In genomic region chr11:68032003-68032402, GRCh38 we compare ENCODE assay signal across 9 cellular contexts. TPM values are rescaled to one million over a fixed set of nuclear protein-coding genes. Genes with fewer than 3 reads are reported as not detected.
DNase-seq lines count a peak whose midpoint lies in the region; ATAC-seq and TF ChIP-seq lines count a peak whose summit lies in the region.
"Had no signal": no experiment of that assay in that cellular context is flagged by ENCODE, and none has a peak within 500 bp of the region (broad histone marks: within the 10 kb centered on the region; RNA-seq: fewer than 3 reads in every experiment).

No MANE protein-coding gene starts in this region.

- no peak for TF ChIP-seq POLR2A in adrenal gland (IDR thresholded peaks at IDR 0.05)
- no peak for TF ChIP-seq POLR2A in stomach (IDR thresholded peaks at IDR 0.05)

- peaks cover 4% of the 10 kb centered on the region for H3K36me3 Mint-ChIP-seq in CD4-positive, CD25-positive, alpha-beta regulatory T cell
- no peaks in the 10 kb centered on the region for H3K36me3 Mint-ChIP-seq in naive B cell

- H3K4me1 Mint-ChIP-seq in CD4-positive, CD25-positive, alpha-beta regulatory T cell = peaks cover 0 to 36% (median 12%) of the 10 kb centered on the region in 4 donors
- peaks cover 26 to 33% (median 32%) of the 10 kb centered on the region in 3 donors for H3K4me1 Mint-ChIP-seq in naive B cell

- WGBS in HUES64 = 96% methylated on average over 8 of the region's 9 CpGs
- WGBS in adrenal gland, 4 donors = 73 to 84% (median 81%) methylated on average over 8 to 9 of the region's 9 CpGs
- 61 to 86% (median 65%) methylated on average over 6 to 9 of the region's 9 CpGs for WGBS in stomach, 5 donors

- DNase-seq in CD4-positive, CD25-positive, alpha-beta regulatory T cell = no peak
- DNase-seq in adrenal gland (no peak), naive B cell (no peak), stomach (no peak), NCI-H2081 treated with DMSO at 0.1 percent for 48 hours (lab: John Stamatoyannopoulos, UW) (no peak), D341Med (ENCODE audit: low spot score) (no peak), NCI-H1105 treated with DMSO at 0.1 percent for 48 hours (lab: John Stamatoyannopoulos, UW) (no peak)
- DNase-seq: NCI-H1048 had no signal

- no peak overlapping the region for H3K9ac ChIP-seq in HUES64 (ENCODE audit: low read depth, low read length)

- H3K27ac Mint-ChIP-seq in CD4-positive, CD25-positive, alpha-beta regulatory T cell = peak overlapping the region; percentile 90 to 98 (median 95)
- no peak overlapping the region for H3K27ac Mint-ChIP-seq in naive B cell

- intact Hi-C loops in adrenal gland (cut with DNase I) = no loop called here
- intact Hi-C loops in stomach (cut with DNase I; ENCODE audit: low total_unique reads) = no loop called here

- H3K9me3 ChIP-seq in CD4-positive, CD25-positive, alpha-beta regulatory T cell (ENCODE audit: control insufficient read depth in 2 of 2, low read length in 2 of 2) = no peaks in the 10 kb centered on the region
- no peaks in the 10 kb centered on the region for H3K9me3 ChIP-seq in HUES64 (ENCODE audit: insufficient read depth, low read depth, low read length)
- no peaks in the 10 kb centered on the region for H3K9me3 ChIP-seq in adrenal gland (replicated peaks in 1 of 3)
- H3K9me3 ChIP-seq in stomach = no peaks in the 10 kb centered on the region

- peaks cover 32% of the 10 kb centered on the region for H3K4me1 ChIP-seq in CD4-positive, CD25-positive, alpha-beta regulatory T cell (ENCODE audit: control insufficient read depth, insufficient read depth, low read length, poor library complexity, severe bottlenecking)
- peaks cover 9% of the 10 kb centered on the region; the same call in 1 of the 2 replicates for H3K4me1 ChIP-seq in HUES64 (ENCODE audit: insufficient read depth, low read length)
- H3K4me1 ChIP-seq in adrenal gland (replicated peaks in 1 of 2) = peaks cover 49 to 68% of the 10 kb centered on the region in 2 donors
- H3K4me1 ChIP-seq in stomach = peaks cover 32 to 66% (median 51%) of the 10 kb centered on the region in 4 donors

- peaks cover 0 to 2% (median 0%) of the 10 kb centered on the region in 7 donors for H3K9me3 Mint-ChIP-seq in CD4-positive, CD25-positive, alpha-beta regulatory T cell
- H3K9me3 Mint-ChIP-seq in naive B cell = no peaks in the 10 kb centered on the region

- no peak overlapping the region for H3K4me3 ChIP-seq in CD4-positive, CD25-positive, alpha-beta regulatory T cell (ENCODE audit: low read depth, low read length)
- H3K4me3 ChIP-seq in HUES64 (ENCODE audit: low read length) (peak overlapping the region; percentile 85), adrenal gland (peak overlapping the region in 1 of 4 donors; percentile 85), stomach (peak overlapping the region in 1 of 4 donors; percentile 82)

- no peak overlapping the region for H3K27ac ChIP-seq in CD4-positive, CD25-positive, alpha-beta regulatory T cell (ENCODE audit: insufficient read depth, low read length, poor library complexity, severe bottlenecking)
- no peak overlapping the region for H3K27ac ChIP-seq in HUES64 (ENCODE audit: low read depth, low read length)
- H3K27ac ChIP-seq in adrenal gland = peak overlapping the region; percentile 78 to 98 (median 94)
- H3K27ac ChIP-seq in stomach = peak overlapping the region in 2 of 5 donors; percentile 90 to 92

- ATAC-seq in CD4-positive, CD25-positive, alpha-beta regulatory T cell (ENCODE audit: low read depth in 2 of 2) = no peak
- ATAC-seq in naive B cell (ENCODE audit: low read depth in 2 of 2) = no peak

- peak overlapping the region; percentile 95 to 99 (median 96) for H3K4me3 Mint-ChIP-seq in CD4-positive, CD25-positive, alpha-beta regulatory T cell
- H3K4me3 Mint-ChIP-seq in naive B cell = peak overlapping the region; percentile 66 to 100 (median 94)

- peaks cover 5% of the 10 kb centered on the region for H3K36me3 ChIP-seq in CD4-positive, CD25-positive, alpha-beta regulatory T cell (ENCODE audit: control insufficient read depth, insufficient read depth, low read length)
- H3K36me3 ChIP-seq in HUES64 (ENCODE audit: insufficient read depth, low read length) (peaks cover 29% of the 10 kb centered on the region), adrenal gland (replicated peaks in 1 of 2) (peaks cover 0 to 28% of the 10 kb centered on the region in 2 donors), stomach (peaks cover 15 to 54% (median 45%) of the 10 kb centered on the region in 4 donors)

- TF ChIP-seq CTCF in adrenal gland (IDR thresholded peaks at IDR 0.05) = no peak
- TF ChIP-seq CTCF in stomach (IDR thresholded peaks at IDR 0.05) = no peak

- H3K27me3 ChIP-seq in CD4-positive, CD25-positive, alpha-beta regulatory T cell (ENCODE audit: control insufficient read depth, insufficient read depth, low read length) = no peaks in the 10 kb centered on the region
- H3K27me3 ChIP-seq in HUES64 (ENCODE audit: insufficient read depth, low read length) (no peaks in the 10 kb centered on the region), adrenal gland (no peaks in the 10 kb centered on the region), stomach (no peaks in the 10 kb centered on the region)

- no peak for TF ChIP-seq EP300 in stomach (IDR thresholded peaks at IDR 0.05)

- H3K27me3 Mint-ChIP-seq in CD4-positive, CD25-positive, alpha-beta regulatory T cell = peaks cover 6% of the 10 kb centered on the region
- peaks cover 0 to 5% (median 0%) of the 10 kb centered on the region in 3 donors for H3K27me3 Mint-ChIP-seq in naive B cell

RNA-seq across cellular contexts. Expression of gene NDUFS8, which starts 1.5 kb away (rescaled TPM):
- total RNA-seq in CD4-positive, CD25-positive, alpha-beta regulatory T cell = 66.6 TPM
- 100 to 1,000 TPM; 142 to 166 (median 152) TPM for polyA plus RNA-seq in CD4-positive, CD25-positive, alpha-beta regulatory T cell
- polyA plus RNA-seq in HUES64 (2013, experiment 1 of 2) = 122 TPM
- polyA plus RNA-seq in HUES64 (2013, experiment 2 of 2) = 128 TPM
- total RNA-seq in adrenal gland (1,000 to 10,000 TPM in 1 of 8 donors, 100 to 1,000 TPM in 7; 425 to 1,037 (median 520) TPM), stomach (100 to 1,000 TPM in 3 of 5 donors, 10 to 100 TPM in 2; 52.0 to 310 (median 123) TPM)
- polyA plus RNA-seq in adrenal gland (100 to 1,000 TPM; 199 to 814 (median 571) TPM), naive B cell (ENCODE audit: low read depth in 6 of 6) (100 to 1,000 TPM; 110 to 130 (median 119) TPM), stomach (100 to 1,000 TPM; 187 to 263 (median 224) TPM)

RNA-seq across cellular contexts. Expression of gene TCIRG1, which starts 6.8 kb away (rescaled TPM):
- 290 TPM for total RNA-seq in CD4-positive, CD25-positive, alpha-beta regulatory T cell
- 10 to 100 TPM; 33.3 to 63.2 (median 46.2) TPM for polyA plus RNA-seq in CD4-positive, CD25-positive, alpha-beta regulatory T cell
- 11.7 TPM for polyA plus RNA-seq in HUES64 (2013, experiment 1 of 2)
- 11.7 TPM for polyA plus RNA-seq in HUES64 (2013, experiment 2 of 2)
- total RNA-seq in adrenal gland (100 to 1,000 TPM; 112 to 384 (median 258) TPM), stomach (100 to 1,000 TPM in 4 of 5 donors, 10 to 100 TPM in 1; 46.3 to 835 (median 484) TPM)
- polyA plus RNA-seq in adrenal gland (1,000 to 10,000 TPM in 1 of 3 donors, 100 to 1,000 TPM in 1, 10 to 100 TPM in 1; 28.4 to 1,150 (median 823) TPM), naive B cell (ENCODE audit: low read depth in 6 of 6) (10 to 100 TPM; 16.4 to 44.9 (median 26.6) TPM), stomach (100 to 1,000 TPM in 2 of 3 donors, 10 to 100 TPM in 1; 96.7 to 147 (median 111) TPM)

RNA-seq across cellular contexts. Expression of gene ALDH3B1, which starts 21.9 kb away (rescaled TPM):
- total RNA-seq in CD4-positive, CD25-positive, alpha-beta regulatory T cell = not detected
- not detected for polyA plus RNA-seq in CD4-positive, CD25-positive, alpha-beta regulatory T cell
- polyA plus RNA-seq in HUES64 (2013, experiment 1 of 2) = 0.05 TPM
- polyA plus RNA-seq in HUES64 (2013, experiment 2 of 2) = 0.25 TPM
- total RNA-seq in adrenal gland (10 to 100 TPM; 38.7 to 70.3 (median 59.0) TPM), stomach (10 to 100 TPM in 3 of 5 donors, 1 to 10 TPM in 2; 2.9 to 55.0 (median 21.2) TPM)
- polyA plus RNA-seq in adrenal gland (10 to 100 TPM; 24.4 to 35.4 (median 26.9) TPM), naive B cell (ENCODE audit: low read depth in 6 of 6) (under 1 TPM in 5 of 6 donors, not detected in 1; 0.33 to 0.94 (median 0.67) TPM), stomach (10 to 100 TPM in 2 of 3 donors, 1 to 10 TPM in 1; 6.7 to 13.3 (median 12.7) TPM)

RNA-seq across cellular contexts. Expression of gene UNC93B1, which starts 28.1 kb away (rescaled TPM):
- total RNA-seq in CD4-positive, CD25-positive, alpha-beta regulatory T cell = 19.0 TPM
- 10 to 100 TPM; 12.8 to 16.0 (median 13.9) TPM for polyA plus RNA-seq in CD4-positive, CD25-positive, alpha-beta regulatory T cell
- polyA plus RNA-seq in HUES64 (2013, experiment 1 of 2) = 12.0 TPM
- polyA plus RNA-seq in HUES64 (2013, experiment 2 of 2) = 12.4 TPM
- total RNA-seq in adrenal gland = 10 to 100 TPM; 23.1 to 81.2 (median 60.0) TPM
- polyA plus RNA-seq in adrenal gland = 10 to 100 TPM; 10.3 to 57.7 (median 57.0) TPM
- polyA plus RNA-seq in naive B cell (ENCODE audit: low read depth in 6 of 6) = 100 to 1,000 TPM in 3 of 6 donors, 10 to 100 TPM in 3; 93.5 to 149 (median 103) TPM
- total RNA-seq in stomach = 100 to 1,000 TPM in 1 of 5 donors, 10 to 100 TPM in 4; 33.8 to 215 (median 43.6) TPM
- 10 to 100 TPM; 11.6 to 33.7 (median 15.6) TPM for polyA plus RNA-seq in stomach

Comparison
In these comparisons a context has a peak if more than half of its experiments do, and no peak if none do; other contexts are left out.
1. H3K27ac ChIP-seq: peak in adrenal gland (5 of 5); none in CD4-positive, CD25-positive, alpha-beta regulatory T cell (single experiment) and HUES64 (single experiment).
2. H3K27ac Mint-ChIP-seq: peak in CD4-positive, CD25-positive, alpha-beta regulatory T cell (3 of 3); none in naive B cell (0 of 6).